1 cellular context compared by ENCODE assay signal in genomic region chr6:15263780-15264374, GRCh38.
TF ChIP-seq lines count a peak whose summit lies in the region.

No MANE protein-coding gene starts in this region.

TF ChIP-seq in H1, 55 proteins besides CTCF, POLR2A, EP300 and RAD21:
- TF ChIP-seq CEBPB (IDR thresholded peaks at IDR 0.05; ENCODE audit: low read depth, low read length), result no peak
